Comparison of ENCODE assay signal across 1 cellular context in the genomic region with DNA sequence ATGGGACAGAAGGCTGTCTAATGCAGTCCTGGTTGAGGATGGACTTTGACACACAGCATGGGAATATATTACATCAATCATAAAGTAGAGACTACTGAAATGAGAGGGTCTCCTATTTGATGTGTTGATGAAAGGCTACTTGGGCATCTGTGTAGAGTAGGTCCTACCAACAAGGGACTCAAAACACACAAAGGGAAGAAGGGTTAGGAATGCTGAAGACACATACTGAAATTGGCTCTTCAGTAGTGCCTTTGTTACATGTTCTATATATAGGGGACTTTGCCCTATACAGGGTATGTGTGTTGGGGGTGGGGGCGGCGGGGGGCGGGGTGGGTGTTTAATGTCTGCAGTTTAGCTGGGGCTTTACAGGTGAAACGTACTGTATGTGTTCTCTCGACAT.
TF ChIP-seq lines count a peak whose summit lies in the region.

No MANE protein-coding gene starts in this region.

TF ChIP-seq in K562, 482 proteins besides CTCF, POLR2A, EP300 and RAD21:
- TF ChIP-seq CREB5 (CRISPR knock-in tag; IDR thresholded peaks at IDR 0.05) (no peak), KLF1 (tag; IDR thresholded peaks at IDR 0.05) (no peak), TGIF2 (CRISPR knock-in tag; IDR thresholded peaks at IDR 0.05) (no peak), MTF1 (CRISPR knock-in tag; IDR thresholded peaks at IDR 0.05; ENCODE audit: borderline replicate concordance) (no peak), USF2 (CRISPR knock-in tag; IDR thresholded peaks at IDR 0.05) (no peak), EGR1 (conservative IDR thresholded peaks at IDR 0.05) (no peak), NFYB (IDR thresholded peaks at IDR 0.05; ENCODE audit: extremely low read depth, insufficient read length) (no peak), CAMTA2 (CRISPR knock-in tag; conservative IDR thresholded peaks at IDR 0.05) (no peak), ARHGAP35 (IDR thresholded peaks at IDR 0.05; ENCODE audit: partially characterized antibody) (no peak), C11orf30 (IDR thresholded peaks at IDR 0.05; ENCODE audit: low read depth) (no peak)
